Comparison of ENCODE assay signal across 15 cellular contexts in the genomic region with DNA sequence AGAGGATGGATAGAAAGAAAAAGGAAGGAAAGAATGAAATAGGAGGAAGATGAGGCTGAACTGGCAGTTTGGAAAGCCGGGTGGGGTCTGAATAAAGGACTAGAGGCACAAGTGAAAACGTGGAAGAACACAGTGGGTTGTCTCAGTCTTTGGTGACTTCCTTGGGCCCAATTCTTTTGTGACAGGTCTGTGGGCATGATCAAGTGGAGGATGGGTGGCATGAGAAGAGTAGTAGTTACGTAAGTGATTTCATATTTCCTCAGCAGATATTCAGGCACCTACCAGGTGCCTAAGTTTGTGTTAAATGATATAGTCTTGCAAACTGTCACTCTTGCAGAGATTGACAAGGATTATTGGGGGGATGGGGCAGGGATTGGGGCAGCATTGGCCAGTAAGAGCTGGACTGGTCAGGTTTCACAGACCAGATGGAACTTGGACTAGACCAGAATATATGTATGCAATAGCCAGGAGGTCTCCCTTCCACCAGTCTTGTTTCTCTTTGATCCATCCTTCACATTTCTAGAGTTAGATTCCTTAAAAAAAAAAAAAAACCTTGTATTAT. TPM values are rescaled to one million over a fixed set of nuclear protein-coding genes. Genes with fewer than 3 reads are reported as not detected.
DNase-seq lines count a peak whose midpoint lies in the region; ATAC-seq, FAIRE-seq and TF ChIP-seq lines count a peak whose summit lies in the region.
"Had no signal": no experiment of that assay in that cellular context is flagged by ENCODE, and none has a peak within 500 bp of the region (broad histone marks: within the 10 kb centered on the region; RNA-seq: fewer than 3 reads in every experiment).

No MANE protein-coding gene starts in this region.

- H3K4me1 ChIP-seq in Karpas-422 (ENCODE audit: low read length) = peaks cover 26% of the 10 kb centered on the region
- H3K4me1 ChIP-seq in neural progenitor cell = peaks cover 37% of the 10 kb centered on the region
- H3K4me1 ChIP-seq in small intestine (ENCODE audit: control insufficient read depth in 2 of 2, insufficient read depth in 1 of 2, low read depth in 1 of 2, low read length in 1 of 2) = peaks cover 2 to 12% of the 10 kb centered on the region in 2 donors

- peak overlapping the region; percentile 97 for H3K4me2 ChIP-seq in Karpas-422 (ENCODE audit: low read depth, low read length, poor library complexity, severe bottlenecking)
- peak overlapping the region; percentile 86 for H3K4me2 ChIP-seq in neural progenitor cell

- peaks cover 69% of the 10 kb centered on the region for H3K4me1 Mint-ChIP-seq in activated CD4-positive, alpha-beta T cell treated with anti-CD3 and anti-CD28 coated beads for 36 hours
- peaks cover 61% of the 10 kb centered on the region for H3K4me1 Mint-ChIP-seq in activated naive CD8-positive, alpha-beta T cell treated with anti-CD3 and anti-CD28 coated beads, Interleukin-2, amount 10 ng/mL, durations not matched to agents 7 days and 5 days
- H3K4me1 Mint-ChIP-seq in neural progenitor cell = peaks cover 44% of the 10 kb centered on the region

- H3K27ac ChIP-seq in Karpas-422 (ENCODE audit: low read length) = no peak overlapping the region
- H3K27ac ChIP-seq in neural progenitor cell = no peak overlapping the region
- H3K27ac ChIP-seq in small intestine (ENCODE audit: low read depth in 1 of 2, low read length in 1 of 2) = no peak overlapping the region
- H3K27ac ChIP-seq: A549 had no signal

- H3K36me3 Mint-ChIP-seq in activated CD4-positive, alpha-beta T cell treated with anti-CD3 and anti-CD28 coated beads for 36 hours (ENCODE audit: low read depth) = peaks cover 45% of the 10 kb centered on the region
- peaks cover 28% of the 10 kb centered on the region for H3K36me3 Mint-ChIP-seq in activated naive CD8-positive, alpha-beta T cell treated with anti-CD3 and anti-CD28 coated beads, Interleukin-2, amount 10 ng/mL, durations not matched to agents 7 days and 5 days
- H3K36me3 Mint-ChIP-seq in neural progenitor cell = peaks cover 19% of the 10 kb centered on the region

- peak overlapping the region; percentile 64 for H3K27ac Mint-ChIP-seq in activated CD4-positive, alpha-beta T cell treated with anti-CD3 and anti-CD28 coated beads for 36 hours
- peak overlapping the region; percentile 69 for H3K27ac Mint-ChIP-seq in activated naive CD8-positive, alpha-beta T cell treated with anti-CD3 and anti-CD28 coated beads, Interleukin-2, amount 10 ng/mL, durations not matched to agents 7 days and 5 days
- H3K27ac Mint-ChIP-seq in neural progenitor cell = no peak overlapping the region

- POLR2A ChIA-PET in activated CD4-positive, alpha-beta T cell treated with anti-CD3 and anti-CD28 coated beads for 36 hours (lab: Charles Lee) = no interaction called here
- POLR2A ChIA-PET in activated naive CD8-positive, alpha-beta T cell treated with anti-CD3 and anti-CD28 coated beads, Interleukin-2, amount 10 ng/mL, durations not matched to agents 7 days and 5 days (lab: Charles Lee) = no interaction called here

- peaks cover 5% of the 10 kb centered on the region for H3F3A ChIP-seq in neural progenitor cell (ENCODE audit: low read depth)

- peaks cover 52% of the 10 kb centered on the region for H4K20me1 ChIP-seq in Karpas-422 (ENCODE audit: insufficient read depth, low read depth, low read length)
- H4K20me1 ChIP-seq in neural progenitor cell (ENCODE audit: low read depth) = peaks cover 65% of the 10 kb centered on the region

- 59 to 67% (median 64%) methylated on average over 3 of the region's 3 CpGs for WGBS in small intestine, 3 donors

- peaks cover 89% of the 10 kb centered on the region for H3K79me2 ChIP-seq in Karpas-422 (ENCODE audit: low read length)
- peaks cover 88% of the 10 kb centered on the region for H3K79me2 ChIP-seq in neural progenitor cell (ENCODE audit: low read depth)

- no peaks in the 10 kb centered on the region for H3K9me3 Mint-ChIP-seq in activated CD4-positive, alpha-beta T cell treated with anti-CD3 and anti-CD28 coated beads for 36 hours (ENCODE audit: low read depth)
- no peaks in the 10 kb centered on the region for H3K9me3 Mint-ChIP-seq in activated naive CD8-positive, alpha-beta T cell treated with anti-CD3 and anti-CD28 coated beads, Interleukin-2, amount 10 ng/mL, durations not matched to agents 7 days and 5 days
- H3K9me3 Mint-ChIP-seq in neural progenitor cell = no peaks in the 10 kb centered on the region

- peak; percentile 17 for DNase-seq in activated CD4-positive, alpha-beta T cell treated with anti-CD3 and anti-CD28 coated beads for 36 hours
- DNase-seq in activated CD4-positive, alpha-beta T cell treated with anti-CD3 and anti-CD28 coated beads for 4 hours = no peak
- DNase-seq in Karpas-422 = no peak
- no peak for DNase-seq in activated naive CD8-positive, alpha-beta T cell treated with anti-CD3 and anti-CD28 coated beads, Interleukin-2, amount 10 ng/mL, durations not matched to agents 7 days and 5 days
- no peak for DNase-seq in neural progenitor cell (ENCODE audit: low spot score)
- DNase-seq in small intestine = no peak
- DNase-seq in inferior parietal cortex (ENCODE audit: extremely low spot score) = no peak
- DNase-seq: caudate nucleus; kidney glomerular epithelial cell; NCI-H2029 treated with DMSO at 0.1 percent for 48 hours; stimulated activated CD4-positive, alpha-beta T cell treated with anti-CD3 and anti-CD28 coated beads, Interleukin-1b, Interleukin-23, amount 100 ng/mL, for 48 hours; stimulated activated naive CD4-positive, alpha-beta T cell treated with Interleukin-2 at 50 U/mL for 16 hours; T-helper 9 cell had no signal

- no peak for FAIRE-seq in small intestine (lab: Jason Lieb, UNC)
- FAIRE-seq: A549 had no signal

- peaks cover 35% of the 10 kb centered on the region; the same call in 1 of the 2 replicates for H3K36me3 ChIP-seq in Karpas-422 (ENCODE audit: insufficient read depth, low read length)
- H3K36me3 ChIP-seq in neural progenitor cell = no peaks in the 10 kb centered on the region
- no peaks in the 10 kb centered on the region for H3K36me3 ChIP-seq in small intestine (ENCODE audit: control insufficient read depth in 2 of 2, insufficient read depth in 2 of 2, low read length in 2 of 2)

- no peak overlapping the region for H2AFZ ChIP-seq in Karpas-422 (ENCODE audit: low read length)
- H2AFZ ChIP-seq in neural progenitor cell (replicated peaks) = no peak overlapping the region

- H3K4me3 ChIP-seq in Karpas-422 (ENCODE audit: low read length) (peak overlapping the region; percentile 97), neural progenitor cell (peak overlapping the region; percentile 97), small intestine (ENCODE audit: low read depth in 1 of 2, low read length in 2 of 2) (no peak overlapping the region)
- H3K4me3 ChIP-seq: A549 had no signal

- no peaks in the 10 kb centered on the region for H3K9me3 ChIP-seq in Karpas-422 (ENCODE audit: low read length)
- H3K9me3 ChIP-seq in neural progenitor cell (ENCODE audit: low read depth) = no peaks in the 10 kb centered on the region
- H3K9me3 ChIP-seq in small intestine (ENCODE audit: control insufficient read depth, low read depth) = no peaks in the 10 kb centered on the region
- H3K9me3 ChIP-seq: A549 had no signal

- no peaks in the 10 kb centered on the region for H3K27me3 ChIP-seq in Karpas-422 (ENCODE audit: low read length)
- H3K27me3 ChIP-seq in neural progenitor cell = no peaks in the 10 kb centered on the region
- no peaks in the 10 kb centered on the region for H3K27me3 ChIP-seq in small intestine (ENCODE audit: control insufficient read depth in 2 of 2, insufficient read depth in 2 of 2, low read length in 2 of 2)

- TF ChIP-seq CTCF in neural progenitor cell (IDR thresholded peaks at IDR 0.05) = no peak

- CTCF ChIA-PET in activated CD4-positive, alpha-beta T cell treated with anti-CD3 and anti-CD28 coated beads for 36 hours (lab: Charles Lee) = no interaction called here

- peak overlapping the region; percentile 91 for H3K4me3 Mint-ChIP-seq in activated CD4-positive, alpha-beta T cell treated with anti-CD3 and anti-CD28 coated beads for 36 hours
- H3K4me3 Mint-ChIP-seq in activated naive CD8-positive, alpha-beta T cell treated with anti-CD3 and anti-CD28 coated beads, Interleukin-2, amount 10 ng/mL, durations not matched to agents 7 days and 5 days = peak overlapping the region; percentile 89
- no peak overlapping the region for H3K4me3 Mint-ChIP-seq in neural progenitor cell

- no peaks in the 10 kb centered on the region for H3K27me3 Mint-ChIP-seq in activated CD4-positive, alpha-beta T cell treated with anti-CD3 and anti-CD28 coated beads for 36 hours
- no peaks in the 10 kb centered on the region for H3K27me3 Mint-ChIP-seq in activated naive CD8-positive, alpha-beta T cell treated with anti-CD3 and anti-CD28 coated beads, Interleukin-2, amount 10 ng/mL, durations not matched to agents 7 days and 5 days
- H3K27me3 Mint-ChIP-seq in neural progenitor cell (ENCODE audit: insufficient read depth, low read depth) = peaks cover 5% of the 10 kb centered on the region

- ATAC-seq in activated CD4-positive, alpha-beta T cell treated with anti-CD3 and anti-CD28 coated beads for 36 hours = no peak
- ATAC-seq in activated naive CD8-positive, alpha-beta T cell treated with anti-CD3 and anti-CD28 coated beads, Interleukin-2, amount 10 ng/mL, durations not matched to agents 7 days and 5 days (ENCODE audit: low read depth) = no peak
- ATAC-seq in HG02973 (IDR thresholded peaks at IDR 0.05; ENCODE audit: unreplicated experiment) = no peak
- ATAC-seq: A549 had no signal

- intact Hi-C loops in activated CD4-positive, alpha-beta T cell treated with anti-CD3 and anti-CD28 coated beads for 36 hours (cut with DNase I, micrococcal nuclease) = loop anchor here in 1 of 2 experiments (1.0 to 10.0 kb wide), 3 partner anchors 8 to 1925 kb away; a partner anchor contains a TSS

- peak overlapping the region; percentile 20; the same call in 1 of the 2 replicates for H3K9ac ChIP-seq in Karpas-422 (ENCODE audit: low read length)
- no peak overlapping the region for H3K9ac ChIP-seq in neural progenitor cell

- no peaks in the 10 kb centered on the region for H3K9me2 ChIP-seq in Karpas-422 (replicated peaks; ENCODE audit: insufficient read depth, low read length)

RNA-seq across cellular contexts. Expression of a gene that starts 2.7 kb away (rescaled TPM):
- total RNA-seq in activated CD4-positive, alpha-beta T cell treated with anti-CD3 and anti-CD28 coated beads for 36 hours = 10 to 100 TPM; 75.2 to 77.0 TPM
- 62.2 and 64.6 TPM in 2 replicates for total RNA-seq in Karpas-422 (2014; rRNA removed; shearing (Covaris generic); ENCODE audit: low replicate concordance)
- total RNA-seq in activated naive CD8-positive, alpha-beta T cell treated with anti-CD3 and anti-CD28 coated beads, Interleukin-2, amount 10 ng/mL, durations not matched to agents 7 days and 5 days = 10 to 100 TPM; 78.0 to 87.1 TPM
- 71.8 and 137 TPM in 2 replicates for total RNA-seq in neural progenitor cell (ENCODE audit: low replicate concordance)
- 10 to 100 TPM; 10.5 to 17.9 (median 13.0) TPM for polyA plus RNA-seq in small intestine

Comparison
In these comparisons a context has a peak if more than half of its experiments do, and no peak if none do; other contexts are left out.
1. H3K4me3 ChIP-seq: peak in Karpas-422 (single experiment) and neural progenitor cell (single experiment); none in small intestine (0 of 2).